15 cellular contexts compared by ENCODE assay signal in the genomic region with DNA sequence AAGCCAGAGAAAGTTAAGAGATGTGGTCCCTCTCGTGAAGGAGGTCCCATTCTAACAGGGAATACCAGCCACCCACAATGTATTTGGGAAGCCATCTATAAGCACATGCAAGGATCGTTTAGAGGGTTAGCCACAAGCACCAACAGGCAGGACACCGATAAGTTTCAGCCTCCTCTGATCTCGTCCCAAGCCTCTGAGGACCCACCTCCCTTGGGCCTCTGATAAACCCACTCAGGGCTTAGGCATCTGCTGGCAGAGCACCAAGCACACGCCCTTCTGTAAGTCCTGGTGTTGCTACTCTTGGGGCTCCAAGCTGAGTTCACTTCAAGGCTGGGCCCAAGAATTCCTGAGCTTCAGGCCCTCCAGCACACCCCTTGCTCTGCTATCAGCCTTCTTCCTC. TPM values are rescaled to one million over a fixed set of nuclear protein-coding genes. Genes with fewer than 3 reads are reported as not detected.
DNase-seq lines count a peak whose midpoint lies in the region; ATAC-seq, FAIRE-seq and TF ChIP-seq lines count a peak whose summit lies in the region.
"Had no signal": no experiment of that assay in that cellular context is flagged by ENCODE, and none has a peak within 500 bp of the region (broad histone marks: within the 10 kb centered on the region; RNA-seq: fewer than 3 reads in every experiment).

No MANE protein-coding gene starts in this region.

- H3K4me1 Mint-ChIP-seq in H9 (peaks cover 0 to 3% of the 10 kb centered on the region in 2 experiments; a peak in 2 of 4 replicates), WTC11 (peaks cover 3% of the 10 kb centered on the region; the same call in 1 of the 2 replicates)
- peaks cover 3 to 4% of the 10 kb centered on the region in 2 donors for H3K4me1 Mint-ChIP-seq in effector memory CD8-positive, alpha-beta T cell (ENCODE audit: low read depth in 2 of 2)

- FAIRE-seq in endothelial cell of umbilical vein (lab: Jason Lieb, UNC): no peak

- H3K18ac ChIP-seq in H9 (ENCODE audit: insufficient read length, low read depth, low read length): no peak overlapping the region

- CTCF ChIA-PET in PC-9 (lab: Charles Lee) (interaction anchor here (1.0 kb wide), 1 partner anchor 11 kb away, joined by 4 read pairs; no protein-coding TSS in a partner anchor), endothelial cell of umbilical vein (lab: Charles Lee) (interaction anchor here (1.3 to 3.4 kb wide), 5 partner anchors 11 to 93 kb away, joined by 3 to 22 read pairs (median 4); no protein-coding TSS in a partner anchor), WTC11 (lab: Charles Lee) (interaction anchor here (1.1 to 1.5 kb wide), 4 partner anchors 11 to 95 kb away, joined by 3 to 8 read pairs (median 5); no protein-coding TSS in a partner anchor)

- H3K79me2 ChIP-seq in PC-9 (ENCODE audit: low read depth) (peaks cover 12% of the 10 kb centered on the region; the same call in 1 of the 2 replicates), endothelial cell of umbilical vein (ENCODE audit: control insufficient read depth, insufficient read depth, low read length) (no peaks in the 10 kb centered on the region), osteoblast (ENCODE audit: insufficient read depth, low read length) (peaks cover 3% of the 10 kb centered on the region), H9 (ENCODE audit: insufficient read depth, low read length) (no peaks in the 10 kb centered on the region)

- no peak for TF ChIP-seq CTCF in PC-9 (conservative IDR thresholded peaks at IDR 0.05)
- TF ChIP-seq CTCF in endothelial cell of umbilical vein (IDR thresholded peaks at IDR 0.05; ENCODE audit: extremely low read depth in 1 of 2, insufficient read depth in 1 of 2, low read depth in 1 of 2, low read length in 2 of 2): no peak
- TF ChIP-seq CTCF in osteoblast (IDR thresholded peaks at IDR 0.05; ENCODE audit: extremely low read depth, low read depth, low read length): no peak
- no peak for TF ChIP-seq CTCF in H9 (conservative IDR thresholded peaks at IDR 0.05)
- TF ChIP-seq CTCF in WTC11 (IDR thresholded peaks at IDR 0.05): no peak

- H2BK15ac ChIP-seq in H9 (ENCODE audit: low read depth, low read length): no peak overlapping the region

- H3K27me3 Mint-ChIP-seq in H9 (ENCODE audit: low read depth) (peaks cover 29% of the 10 kb centered on the region), WTC11 (ENCODE audit: low read depth) (peaks cover 21% of the 10 kb centered on the region)
- H3K27me3 Mint-ChIP-seq in effector memory CD8-positive, alpha-beta T cell: no peaks in the 10 kb centered on the region
- H3K27me3 Mint-ChIP-seq: activated CD4-positive, alpha-beta T cell treated with anti-CD3 and anti-CD28 coated beads, Interleukin-2, amount 10 ng/mL, durations not matched to agents 24 days and 14 days; naive B cell had no signal

- H3K36me3 Mint-ChIP-seq in H9 (ENCODE audit: insufficient read depth in 1 of 3, low read depth in 3 of 3): peaks cover 0 to under 1% (median 0%) of the 10 kb centered on the region in 3 experiments; a peak in 1 of 7 replicates
- peaks cover 2% of the 10 kb centered on the region; the same call in 1 of the 2 replicates for H3K36me3 Mint-ChIP-seq in WTC11
- peaks cover 7% of the 10 kb centered on the region for H3K36me3 Mint-ChIP-seq in effector memory CD8-positive, alpha-beta T cell (ENCODE audit: insufficient read depth)
- H3K36me3 Mint-ChIP-seq: naive B cell had no signal

- H3K79me1 ChIP-seq in H9 (ENCODE audit: insufficient read depth, low read depth, low read length, poor library complexity, severe bottlenecking): no peaks in the 10 kb centered on the region

- H3K4ac ChIP-seq in H9 (ENCODE audit: low read depth, low read length): no peak overlapping the region

- no peak for ATAC-seq in WTC11
- no peak for ATAC-seq in effector memory CD8-positive, alpha-beta T cell (replicated peaks)

- H3T11ph ChIP-seq in H9 (ENCODE audit: low read length): no peak overlapping the region

- H2AK5ac ChIP-seq in H9 (ENCODE audit: insufficient read length, low read length): no peak overlapping the region

- no peak overlapping the region for H3K56ac ChIP-seq in H9 (ENCODE audit: insufficient read length, low read depth, low read length)

- H3K4me2 ChIP-seq in PC-9: peak overlapping the region; percentile 58
- no peak overlapping the region for H3K4me2 ChIP-seq in endothelial cell of umbilical vein (ENCODE audit: insufficient read depth, low read length)
- peak overlapping the region; percentile 14 for H3K4me2 ChIP-seq in osteoblast (ENCODE audit: insufficient read depth, low read length)
- H3K4me2 ChIP-seq in H9 (ENCODE audit: insufficient read depth, insufficient read length, low read length): no peak overlapping the region

- no peak overlapping the region for H4K5ac ChIP-seq in H9 (ENCODE audit: insufficient read length, low read depth, low read length)

- H4K20me1 ChIP-seq in PC-9 (ENCODE audit: insufficient read depth) (no peaks in the 10 kb centered on the region), endothelial cell of umbilical vein (replicated peaks; ENCODE audit: control insufficient read depth, extremely low read depth, insufficient read depth, low read length) (no peaks in the 10 kb centered on the region), osteoblast (ENCODE audit: insufficient read depth, low read length) (no peaks in the 10 kb centered on the region), H9 (ENCODE audit: control insufficient read depth, insufficient read depth, insufficient read length) (no peaks in the 10 kb centered on the region)

- no peak overlapping the region; the same call in 1 of the 2 replicates for H3K14ac ChIP-seq in H9 (ENCODE audit: insufficient read depth, low read length)

- TF ChIP-seq POLR2A in endothelial cell of umbilical vein (IDR thresholded peaks at IDR 0.05; ENCODE audit: low read depth, low read length): no peak

- H3F3A ChIP-seq in PC-9 (ENCODE audit: insufficient read depth, low read depth): peaks cover 42% of the 10 kb centered on the region

- POLR2A ChIA-PET in PC-9 (lab: Charles Lee; ENCODE audit: unreplicated experiment): interaction anchor here (0.6 kb wide), 1 partner anchor 101 kb away, joined by 4 read pairs; no protein-coding TSS in a partner anchor
- POLR2A ChIA-PET in endothelial cell of umbilical vein (lab: Charles Lee): no interaction called here
- POLR2A ChIA-PET in WTC11 (lab: Charles Lee): no interaction called here

- no peak overlapping the region for H2BK120ac ChIP-seq in H9 (ENCODE audit: low read depth, low read length, poor library complexity, severe bottlenecking)

- H3K4me3 ChIP-seq in PC-9 (no peak overlapping the region), endothelial cell of umbilical vein (replicated peaks in 1 of 3; ENCODE audit: insufficient read depth in 1 of 3, low read depth in 1 of 3, low read length in 3 of 3) (no peak overlapping the region), osteoblast (ENCODE audit: insufficient read depth, low read length) (no peak overlapping the region)

- dilution Hi-C loops in endothelial cell of umbilical vein (cut with MboI; ENCODE audit: extremely low pct_ligation_motif_present, low sequenced_read_pairs): no loop called here

- H3K4me1 ChIP-seq in PC-9 (replicated peaks; ENCODE audit: insufficient read depth) (peaks cover 62% of the 10 kb centered on the region), endothelial cell of umbilical vein (ENCODE audit: control insufficient read depth, extremely low read depth, insufficient read depth, low read length) (peaks cover 9% of the 10 kb centered on the region), osteoblast (ENCODE audit: insufficient read depth, low read length) (peaks cover 17% of the 10 kb centered on the region), H9 (ENCODE audit: insufficient read depth, low read length) (no peaks in the 10 kb centered on the region)

- no peaks in the 10 kb centered on the region for H3K36me3 ChIP-seq in PC-9 (ENCODE audit: low read depth)
- no peaks in the 10 kb centered on the region for H3K36me3 ChIP-seq in endothelial cell of umbilical vein (ENCODE audit: control insufficient read depth in 2 of 2, extremely low read depth in 1 of 2, insufficient read depth in 2 of 2, low read length in 2 of 2)
- H3K36me3 ChIP-seq in osteoblast (ENCODE audit: insufficient read depth, low read length): no peaks in the 10 kb centered on the region

- no peak overlapping the region for H2BK20ac ChIP-seq in H9 (ENCODE audit: low read depth, low read length, poor library complexity, severe bottlenecking)

- H3K9me3 Mint-ChIP-seq in H9 (no peaks in the 10 kb centered on the region; a peak in 1 of 5 replicates), WTC11 (peaks cover 3% of the 10 kb centered on the region)
- H3K9me3 Mint-ChIP-seq in effector memory CD8-positive, alpha-beta T cell: no peaks in the 10 kb centered on the region

- no peak overlapping the region for H3K4me3 Mint-ChIP-seq in H9
- no peak overlapping the region for H3K4me3 Mint-ChIP-seq in WTC11
- H3K4me3 Mint-ChIP-seq in effector memory CD8-positive, alpha-beta T cell: no peak overlapping the region
- H3K4me3 Mint-ChIP-seq: activated CD4-positive, alpha-beta T cell treated with anti-CD3 and anti-CD28 coated beads, Interleukin-2, amount 10 ng/mL, durations not matched to agents 24 days and 14 days; naive B cell had no signal

- BruUV-seq in PC-9 (replicated peaks; lab: Mats Ljungman, UMichigan): no TSS peak
- BruUV-seq in endothelial cell of umbilical vein (replicated peaks; lab: Mats Ljungman, UMichigan): no TSS peak

- WGBS in H9 (ENCODE audit: extremely low coverage, insufficient read length, low lambda C conversion rate): no CpG with 5 or more reads among the region's 5 CpGs

- H3K23ac ChIP-seq in H9 (ENCODE audit: insufficient read length, low read depth, low read length): no peak overlapping the region

- H2BK5ac ChIP-seq in H9 (ENCODE audit: insufficient read length, low read length): no peak overlapping the region

- H3K27ac Mint-ChIP-seq in H9 (no peak overlapping the region), WTC11 (no peak overlapping the region)
- no peak overlapping the region for H3K27ac Mint-ChIP-seq in effector memory CD8-positive, alpha-beta T cell
- H3K27ac Mint-ChIP-seq: activated CD4-positive, alpha-beta T cell treated with anti-CD3 and anti-CD28 coated beads, Interleukin-2, amount 10 ng/mL, durations not matched to agents 24 days and 14 days had no signal

- intact Hi-C loops in PC-9 (cut with micrococcal nuclease; ENCODE audit: unreplicated experiment) (no loop called here), endothelial cell of umbilical vein (cut with micrococcal nuclease) (no loop called here)

- H3K9ac ChIP-seq in endothelial cell of umbilical vein (replicated peaks; ENCODE audit: extremely low read depth, insufficient read depth, low read length) (no peak overlapping the region), H9 (ENCODE audit: extremely low read depth, insufficient read length, low read length) (no peak overlapping the region)

- H3K9me2 ChIP-seq in PC-9 (ENCODE audit: insufficient read depth): no peaks in the 10 kb centered on the region

- no peaks in the 10 kb centered on the region for H3K9me1 ChIP-seq in endothelial cell of umbilical vein (replicated peaks; ENCODE audit: control insufficient read depth, extremely low read depth, insufficient read depth, low read length)

- H4K91ac ChIP-seq in H9 (ENCODE audit: insufficient read length, low read depth, low read length): no peak overlapping the region

- DNase-seq in GM03348 (ENCODE audit: low spot score) (peak; percentile 45), PC-9 (peak; percentile 80 to 98), endothelial cell of umbilical vein (ENCODE audit: low read depth, low spot score) (peak; percentile 14), osteoblast (ENCODE audit: insufficient read length, low spot score, missing footprints) (peak; percentile 94), H9 (no peak), WTC11 (ENCODE audit: low spot score) (no peak), NCI-H526 treated with DMSO at 0.1 percent for 48 hours (lab: John Stamatoyannopoulos, UW) (no peak)
- no peak for DNase-seq in effector memory CD8-positive, alpha-beta T cell
- DNase-seq: activated CD4-positive, alpha-beta T cell treated with anti-CD3 and anti-CD28 coated beads, Interleukin-2, amount 10 ng/mL, durations not matched to agents 24 days and 14 days; activated gamma-delta T cell treated with Interleukin-2 at 50 U/mL for 16 hours; DMS79 treated with DMSO at 0.1 percent for 48 hours; Karpas-422; naive B cell; SIG-M5; stimulated activated CD4-positive, alpha-beta T cell treated with anti-CD3 and anti-CD28 coated beads, Interleukin-12 subunit alpha, Interleukin-12 subunit beta, amount 100 ng/mL, for 4 hours had no signal

- H3K27me3 ChIP-seq in PC-9 (ENCODE audit: insufficient read depth, low read depth) (no peaks in the 10 kb centered on the region), endothelial cell of umbilical vein (ENCODE audit: control insufficient read depth in 2 of 2, insufficient read depth in 2 of 2, low read length in 2 of 2) (no peaks in the 10 kb centered on the region), osteoblast (ENCODE audit: insufficient read depth, low read length) (no peaks in the 10 kb centered on the region), H9 (ENCODE audit: insufficient read depth, low read length) (peaks cover 2% of the 10 kb centered on the region; the same call in 1 of the 2 replicates)

- no peaks in the 10 kb centered on the region for H3K23me2 ChIP-seq in H9 (ENCODE audit: insufficient read length, low read depth, low read length, poor library complexity, severe bottlenecking)

- no peak overlapping the region for H4K8ac ChIP-seq in H9 (replicated peaks; ENCODE audit: insufficient read length, low read depth, low read length)

- H2AFZ ChIP-seq in PC-9 (no peak overlapping the region), endothelial cell of umbilical vein (ENCODE audit: low read depth, low read length) (no peak overlapping the region), osteoblast (ENCODE audit: low read length) (peak overlapping the region; percentile 45), H9 (ENCODE audit: low read length) (no peak overlapping the region)

- no peak overlapping the region for H2BK12ac ChIP-seq in H9 (ENCODE audit: insufficient read length, low read depth, low read length)

- H3K27ac ChIP-seq in PC-9 (peak overlapping the region; percentile 73), endothelial cell of umbilical vein (ENCODE audit: insufficient read depth, low read depth, low read length) (no peak overlapping the region), osteoblast (ENCODE audit: low read depth, low read length) (no peak overlapping the region), H9 (ENCODE audit: insufficient read length, low read depth, low read length) (no peak overlapping the region)

- H3K9me3 ChIP-seq in PC-9 (ENCODE audit: insufficient read depth, low read depth): no peaks in the 10 kb centered on the region
- H3K9me3 ChIP-seq in endothelial cell of umbilical vein (replicated peaks; ENCODE audit: control insufficient read depth, insufficient read depth, low read length): no peaks in the 10 kb centered on the region
- H3K9me3 ChIP-seq in osteoblast (ENCODE audit: low read depth, low read length): no peaks in the 10 kb centered on the region
- no peaks in the 10 kb centered on the region for H3K9me3 ChIP-seq in H9 (ENCODE audit: control insufficient read depth, low read depth, low read length)

RNA-seq across cellular contexts. Expression of a gene that starts 5.4 kb away (rescaled TPM):
- total RNA-seq in PC-9 (2021) (40.2 and 44.1 TPM in 2 replicates), endothelial cell of umbilical vein (20.6 and 22.0 TPM in 2 replicates), osteoblast (31.5 and 32.4 TPM in 2 replicates), H9 (2021) (6.7 and 7.3 TPM in 2 replicates), WTC11 (2021) (12.2 to 17.8 TPM (median 17.2 TPM) in 3 replicates)
- polyA plus RNA-seq in endothelial cell of umbilical vein: 19.7 and 22.1 TPM in 2 replicates
- polyA plus RNA-seq in endothelial cell of umbilical vein (2011; cell fraction: cytosol; rRNA removed): 16.9 and 17.2 TPM in 2 replicates
- polyA plus RNA-seq in endothelial cell of umbilical vein (2011; cell fraction: nucleus; rRNA removed): 10.0 and 11.7 TPM in 2 replicates
- 15.2 and 18.0 TPM in 2 replicates for polyA plus RNA-seq in endothelial cell of umbilical vein (2012)
- 27.0 and 29.8 TPM in 2 replicates for polyA minus RNA-seq in endothelial cell of umbilical vein
- 23.4 TPM for polyA minus RNA-seq in endothelial cell of umbilical vein (2011; cell fraction: cytosol; rRNA and poly(A)+ RNA removed)
- polyA minus RNA-seq in endothelial cell of umbilical vein (2011; cell fraction: nucleus; rRNA and poly(A)+ RNA removed): 5.3 and 8.8 TPM in 2 replicates

RNA-seq across cellular contexts. Expression of a gene that starts 21.7 kb away (rescaled TPM):
- 5.3 and 6.2 TPM in 2 replicates for total RNA-seq in PC-9 (2021)
- not detected in 2 replicates for total RNA-seq in endothelial cell of umbilical vein
- not detected in 2 replicates for polyA plus RNA-seq in endothelial cell of umbilical vein
- not detected in 2 replicates for polyA plus RNA-seq in endothelial cell of umbilical vein (2011; cell fraction: cytosol; rRNA removed)
- not detected in 2 replicates for polyA plus RNA-seq in endothelial cell of umbilical vein (2011; cell fraction: nucleus; rRNA removed)
- polyA plus RNA-seq in endothelial cell of umbilical vein (2012): 0.11 and 0.18 TPM in 2 replicates
- polyA minus RNA-seq in endothelial cell of umbilical vein: not detected in 2 replicates
- not detected for polyA minus RNA-seq in endothelial cell of umbilical vein (2011; cell fraction: cytosol; rRNA and poly(A)+ RNA removed)
- not detected in 2 replicates for polyA minus RNA-seq in endothelial cell of umbilical vein (2011; cell fraction: nucleus; rRNA and poly(A)+ RNA removed)
- not detected in 2 replicates for total RNA-seq in osteoblast
- not detected in 2 replicates for total RNA-seq in H9 (2021)
- 0.59 to 1.1 TPM (median 1.1 TPM) in 3 replicates for total RNA-seq in WTC11 (2021)
- total RNA-seq: activated CD4-positive, alpha-beta T cell treated with anti-CD3 and anti-CD28 coated beads, Interleukin-2, amount 10 ng/mL, durations not matched to agents 24 days and 14 days had no signal

RNA-seq across cellular contexts. Expression of a gene that starts 35.0 kb away (rescaled TPM):
- total RNA-seq in PC-9 (2021) (147 and 195 TPM in 2 replicates), endothelial cell of umbilical vein (109 and 122 TPM in 2 replicates), osteoblast (46.6 and 50.3 TPM in 2 replicates), H9 (2021) (144 and 149 TPM in 2 replicates), WTC11 (2021) (128 to 143 TPM (median 138 TPM) in 3 replicates)
- polyA plus RNA-seq in endothelial cell of umbilical vein: 128 and 139 TPM in 2 replicates
- 74.8 and 79.0 TPM in 2 replicates for polyA plus RNA-seq in endothelial cell of umbilical vein (2011; cell fraction: cytosol; rRNA removed)
- polyA plus RNA-seq in endothelial cell of umbilical vein (2011; cell fraction: nucleus; rRNA removed): 1,121 and 1,379 TPM in 2 replicates
- polyA plus RNA-seq in endothelial cell of umbilical vein (2012): 88.3 and 108 TPM in 2 replicates
- polyA minus RNA-seq in endothelial cell of umbilical vein: 156 and 174 TPM in 2 replicates
- polyA minus RNA-seq in endothelial cell of umbilical vein (2011; cell fraction: cytosol; rRNA and poly(A)+ RNA removed): 29.1 TPM
- polyA minus RNA-seq in endothelial cell of umbilical vein (2011; cell fraction: nucleus; rRNA and poly(A)+ RNA removed): 114 and 116 TPM in 2 replicates

RNA-seq across cellular contexts. Expression of a gene that starts 39.9 kb away (rescaled TPM):
- total RNA-seq in PC-9 (2021) (13.5 and 18.0 TPM in 2 replicates), endothelial cell of umbilical vein (18.5 and 18.6 TPM in 2 replicates), osteoblast (2.4 and 2.5 TPM in 2 replicates), H9 (2021) (19.3 and 20.0 TPM in 2 replicates), WTC11 (2021) (9.9 to 11.5 TPM (median 10.7 TPM) in 3 replicates)
- polyA plus RNA-seq in endothelial cell of umbilical vein: 10.4 and 11.2 TPM in 2 replicates
- 10.8 and 12.8 TPM in 2 replicates for polyA plus RNA-seq in endothelial cell of umbilical vein (2011; cell fraction: cytosol; rRNA removed)
- polyA plus RNA-seq in endothelial cell of umbilical vein (2011; cell fraction: nucleus; rRNA removed): 16.3 and 18.0 TPM in 2 replicates
- 14.1 and 14.8 TPM in 2 replicates for polyA plus RNA-seq in endothelial cell of umbilical vein (2012)
- polyA minus RNA-seq in endothelial cell of umbilical vein: 5.3 and 5.4 TPM in 2 replicates
- 5.9 TPM for polyA minus RNA-seq in endothelial cell of umbilical vein (2011; cell fraction: cytosol; rRNA and poly(A)+ RNA removed)
- polyA minus RNA-seq in endothelial cell of umbilical vein (2011; cell fraction: nucleus; rRNA and poly(A)+ RNA removed): 6.6 and 7.3 TPM in 2 replicates

Comparison
In these comparisons a context has a peak if more than half of its experiments do, and no peak if none do; other contexts are left out.
1. DNase-seq: peak in GM03348 (single experiment), PC-9 (2 of 2), endothelial cell of umbilical vein (single experiment) and osteoblast (single experiment); none in H9 (single experiment), WTC11 (single experiment), NCI-H526 treated with DMSO at 0.1 percent for 48 hours (single experiment) and effector memory CD8-positive, alpha-beta T cell (0 of 3).
2. H3K4me2 ChIP-seq: peak in PC-9 (single experiment) and osteoblast (single experiment); none in endothelial cell of umbilical vein (single experiment) and H9 (single experiment).